7 cellular contexts compared by ENCODE assay signal in the genomic region with DNA sequence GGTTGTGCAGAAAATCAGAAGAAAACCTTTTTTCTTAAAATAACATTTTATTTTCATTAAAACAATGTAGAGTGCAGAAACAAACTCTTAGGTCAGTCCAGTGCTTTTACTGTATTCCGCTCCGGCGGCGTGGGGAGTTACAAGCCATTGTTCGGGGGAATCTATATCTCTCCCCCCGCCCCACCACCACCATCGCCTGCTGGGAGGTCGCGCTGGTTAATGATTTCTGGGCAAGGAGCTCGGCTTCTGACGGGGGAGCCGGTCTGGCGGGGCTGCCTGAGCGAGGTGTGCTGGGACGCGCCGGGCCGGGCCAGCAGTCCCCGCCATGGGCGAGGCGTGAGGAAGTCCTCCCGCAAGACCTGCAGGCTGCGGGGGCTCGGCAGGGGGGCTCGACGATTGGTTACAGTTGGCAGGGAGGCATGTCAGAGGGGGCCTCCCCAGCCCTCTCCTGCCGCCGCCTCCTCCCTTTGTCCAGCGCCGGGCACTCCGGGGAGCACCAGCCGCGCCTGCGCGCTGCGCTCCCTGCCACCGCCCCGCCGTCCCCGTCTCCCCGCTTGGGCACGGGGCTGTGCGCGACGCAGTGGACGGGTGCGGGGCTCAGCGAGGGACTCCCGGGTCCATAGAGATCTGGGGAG. TPM values are rescaled to one million over a fixed set of nuclear protein-coding genes. Genes with fewer than 3 reads are reported as not detected.
A peak's percentile ranks its signal among the peaks of the same experiment; 100 is the strongest.
DNase-seq lines count a peak whose midpoint lies in the region; ATAC-seq and TF ChIP-seq lines count a peak whose summit lies in the region.

No MANE protein-coding gene starts in this region.

- H4K91ac ChIP-seq in trophoblast cell (ENCODE audit: low read depth, low read length): peak overlapping the region; percentile 94

- H3K9me3 ChIP-seq in HUES48 (ENCODE audit: control insufficient read depth, insufficient read depth, low read length) (no peaks in the 10 kb centered on the region), SJSA1 (replicated peaks) (no peaks in the 10 kb centered on the region), trophoblast cell (ENCODE audit: insufficient read depth, low read depth, low read length) (peaks cover 2% of the 10 kb centered on the region)

- H3K79me1 ChIP-seq in trophoblast cell (ENCODE audit: low read length): peaks cover 29% of the 10 kb centered on the region

- H2BK12ac ChIP-seq in trophoblast cell (ENCODE audit: low read length): peak overlapping the region; percentile 42

- TF ChIP-seq CTCF in GM10266 (IDR thresholded peaks at IDR 0.05; ENCODE audit: control insufficient read depth, insufficient read depth, low read depth, missing control alignments): no peak

- H3K9ac ChIP-seq in HUES48 (ENCODE audit: low read depth, low read length) (peak overlapping the region; percentile 83), trophoblast cell (ENCODE audit: low read length) (peak overlapping the region; percentile 89)

- H3K27me3 ChIP-seq in HUES48 (ENCODE audit: control insufficient read depth, insufficient read depth, low read length) (peaks cover 73% of the 10 kb centered on the region), SJSA1 (replicated peaks) (no peaks in the 10 kb centered on the region), trophoblast cell (ENCODE audit: insufficient read depth, low read length) (peaks cover 10% of the 10 kb centered on the region)

- no CpG with 5 or more reads among the region's 49 CpGs for WGBS in trophoblast cell (ENCODE audit: extremely low coverage, insufficient coverage, insufficient read length)

- peak; percentile 49 for DNase-seq in GM10266 (ENCODE audit: extremely low spot score)
- peak; percentile 84 to 90 for DNase-seq in SJSA1 (ENCODE audit: low read depth in 1 of 2, low spot score in 2 of 2)
- DNase-seq in left ventricle myocardium superior: peak; percentile 85
- DNase-seq in trophoblast cell: peak in 1 of 2 donors; percentile 45

- H3K4ac ChIP-seq in trophoblast cell (ENCODE audit: low read depth, low read length): peak overlapping the region; percentile 66

- H2AFZ ChIP-seq in trophoblast cell (ENCODE audit: insufficient read depth, low read length, poor library complexity): peak overlapping the region; percentile 84

- peak overlapping the region; percentile 97 for H3K14ac ChIP-seq in trophoblast cell (ENCODE audit: low read length)

- peak overlapping the region; percentile 100 for H3K27ac ChIP-seq in HUES48 (ENCODE audit: low read depth, low read length)
- H3K27ac ChIP-seq in SJSA1: peak overlapping the region; percentile 94
- H3K27ac ChIP-seq in angular gyrus (ENCODE audit: low read depth, low read length): peak overlapping the region; percentile 75
- peak overlapping the region; percentile 96 for H3K27ac ChIP-seq in trophoblast cell (ENCODE audit: low read depth, low read length)

- peak overlapping the region; percentile 86 for H3K18ac ChIP-seq in trophoblast cell (ENCODE audit: low read length)

- no peak overlapping the region for H3K23ac ChIP-seq in trophoblast cell (ENCODE audit: low read length)

- intact Hi-C loops in left ventricle myocardium superior (cut with micrococcal nuclease): loop anchor here (10.0 kb wide), 2 partner anchors 101 to 299 kb away; no protein-coding TSS in a partner anchor

- H2AK5ac ChIP-seq in trophoblast cell (ENCODE audit: low read length): peak overlapping the region; percentile 49

- H3K4me3 ChIP-seq in HUES48 (ENCODE audit: low read depth, low read length) (peak overlapping the region; percentile 73), SJSA1 (peak overlapping the region; percentile 56), trophoblast cell (ENCODE audit: low read depth, low read length) (peak overlapping the region; percentile 79)

- peak overlapping the region; percentile 89 for H2BK5ac ChIP-seq in trophoblast cell (ENCODE audit: low read depth, low read length, poor library complexity)

- H4K8ac ChIP-seq in trophoblast cell (ENCODE audit: low read depth, low read length): peak overlapping the region; percentile 91

- H2BK120ac ChIP-seq in trophoblast cell (ENCODE audit: insufficient read depth, low read length, poor library complexity): peak overlapping the region; percentile 86

- peak overlapping the region; percentile 84 for H4K12ac ChIP-seq in trophoblast cell (ENCODE audit: low read depth, low read length)

- ATAC-seq in left ventricle myocardium superior: peak; percentile 79
- ATAC-seq in GM21360 (IDR thresholded peaks at IDR 0.05; ENCODE audit: unreplicated experiment): no peak

- peaks cover 18% of the 10 kb centered on the region for H3K79me2 ChIP-seq in trophoblast cell (ENCODE audit: control insufficient read depth, insufficient read depth, low read length, poor library complexity)

- H3K36me3 ChIP-seq in HUES48 (ENCODE audit: control insufficient read depth, insufficient read depth, low read length) (peaks cover 12% of the 10 kb centered on the region), SJSA1 (peaks cover 40% of the 10 kb centered on the region), trophoblast cell (ENCODE audit: control insufficient read depth in 1 of 2, insufficient read depth in 2 of 2, low read length in 2 of 2) (peaks cover 5 to 6% of the 10 kb centered on the region in 2 experiments)

- H3K4me1 ChIP-seq in HUES48 (ENCODE audit: control insufficient read depth, insufficient read depth, low read length) (peaks cover 58% of the 10 kb centered on the region), SJSA1 (replicated peaks) (peaks cover 30% of the 10 kb centered on the region), trophoblast cell (ENCODE audit: control insufficient read depth in 1 of 2, insufficient read depth in 2 of 2, low read length in 2 of 2) (peaks cover 15 to 19% of the 10 kb centered on the region in 2 experiments)

- H3K4me2 ChIP-seq in trophoblast cell (ENCODE audit: low read length): peak overlapping the region; percentile 89

RNA-seq across cellular contexts. Expression of a gene that starts 1.0 kb away (rescaled TPM):
- total RNA-seq in SJSA1 (2014; rRNA removed; shearing (Covaris generic)): 10.3 and 11.0 TPM in 2 replicates
- total RNA-seq in left ventricle myocardium superior: 23.0 TPM
- 7.5 and 8.0 TPM in 2 replicates for polyA plus RNA-seq in trophoblast cell (2013)
